28 cellular contexts compared by ENCODE assay signal in genomic region chr16:25888873-25889272, GRCh38.
"Had no signal": no experiment of that assay in that cellular context is flagged by ENCODE, and none has a peak within 500 bp of the region (broad histone marks: within the 10 kb centered on the region; RNA-seq: fewer than 3 reads in every experiment).

No MANE protein-coding gene starts in this region.

- H3K4me3 ChIP-seq: colonic mucosa, dorsolateral prefrontal cortex, esophagus muscularis mucosa, gastrocnemius medialis, heart left ventricle had no signal

- H3K36me3 ChIP-seq: colonic mucosa, esophagus muscularis mucosa, gastrocnemius medialis, heart left ventricle had no signal

- H3K4me1 Mint-ChIP-seq: activated CD4-positive, alpha-beta memory T cell treated with anti-CD3 and anti-CD28 coated beads, Interleukin-2, amount 10 ng/mL, durations not matched to agents 7 days and 5 days; activated CD4-positive, alpha-beta T cell treated with anti-CD3 and anti-CD28 coated beads, Interleukin-2, amount 10 ng/mL, durations not matched to agents 7 days and 5 days had no signal

- H3K27ac Mint-ChIP-seq: activated CD4-positive, alpha-beta memory T cell treated with anti-CD3 and anti-CD28 coated beads, Interleukin-2, amount 10 ng/mL, durations not matched to agents 7 days and 5 days; activated CD4-positive, alpha-beta T cell treated with anti-CD3 and anti-CD28 coated beads, Interleukin-2, amount 10 ng/mL, durations not matched to agents 7 days and 5 days; activated naive CD8-positive, alpha-beta T cell; activated T-cell treated with anti-CD3 and anti-CD28 coated beads, Interleukin-2, amount 50 U/mL, for 24 hours; activated T-cell treated with anti-CD3 and anti-CD28 coated beads, Interleukin-2, amount 50 U/mL, for 72 hours; dendritic cell treated with granulocyte-macrophage colony-stimulating factor and Interleukin-4, amounts not matched to agents 40 ng/mL and 50 ng/mL, for 4 days; WTC11 had no signal

- H3K36me3 Mint-ChIP-seq: activated naive CD8-positive, alpha-beta T cell; WTC11 had no signal

- H3K27me3 ChIP-seq: colonic mucosa, foreskin keratinocyte, gastrocnemius medialis, heart left ventricle had no signal

- DNase-seq: activated CD4-positive, alpha-beta memory T cell treated with anti-CD3 and anti-CD28 coated beads, Interleukin-2, amount 10 ng/mL, durations not matched to agents 7 days and 5 days; activated CD4-positive, alpha-beta T cell treated with anti-CD3 and anti-CD28 coated beads for 1 hour; activated CD4-positive, alpha-beta T cell treated with anti-CD3 and anti-CD28 coated beads for 4 hours; activated CD4-positive, alpha-beta T cell treated with anti-CD3 and anti-CD28 coated beads, Interleukin-2, amount 10 ng/mL, durations not matched to agents 7 days and 5 days; activated CD4-positive, alpha-beta T cell treated with anti-CD3 and anti-CD28 coated beads, Interleukin-2, amount 50 U/mL, for 4 hours; activated CD8-positive, alpha-beta memory T cell treated with anti-CD3 and anti-CD28 coated beads, Interleukin-2, amount 50 U/mL, for 48 hours; activated gamma-delta T cell treated with Interleukin-2 at 50 U/mL for 16 hours; activated naive CD4-positive, alpha-beta T cell treated with anti-CD3 and anti-CD28 coated beads, Interleukin-2, amount 50 U/mL, for 16 hours; activated naive CD4-positive, alpha-beta T cell treated with Interleukin-2 at 50 U/mL for 16 hours; activated T-cell treated with anti-CD3 and anti-CD28 coated beads for 4 hours; activated T-cell treated with anti-CD3 and anti-CD28 coated beads, Interleukin-2, amount 50 U/mL, for 24 hours; activated T-cell treated with anti-CD3 and anti-CD28 coated beads, Interleukin-2, amount 50 U/mL, for 72 hours; amniotic stem cell; anterior cingulate cortex; caudate nucleus; colonic mucosa; dorsolateral prefrontal cortex; effector memory CD4-positive, alpha-beta T cell; erythroblast; foreskin keratinocyte; gastrocnemius medialis; glutamatergic neuron; heart left ventricle; T-helper 2 cell had no signal

- H3K9me3 ChIP-seq: colonic mucosa, esophagus muscularis mucosa, gastrocnemius medialis, heart left ventricle had no signal

- H3K9me3 Mint-ChIP-seq: dendritic cell treated with granulocyte-macrophage colony-stimulating factor and Interleukin-4, amounts not matched to agents 40 ng/mL and 50 ng/mL, for 4 days had no signal

- H3K4me3 Mint-ChIP-seq: activated CD4-positive, alpha-beta memory T cell treated with anti-CD3 and anti-CD28 coated beads, Interleukin-2, amount 10 ng/mL, durations not matched to agents 7 days and 5 days; activated CD4-positive, alpha-beta T cell treated with anti-CD3 and anti-CD28 coated beads, Interleukin-2, amount 10 ng/mL, durations not matched to agents 7 days and 5 days; activated naive CD8-positive, alpha-beta T cell; activated T-cell treated with anti-CD3 and anti-CD28 coated beads, Interleukin-2, amount 50 U/mL, for 24 hours; activated T-cell treated with anti-CD3 and anti-CD28 coated beads, Interleukin-2, amount 50 U/mL, for 72 hours; dendritic cell treated with granulocyte-macrophage colony-stimulating factor and Interleukin-4, amounts not matched to agents 40 ng/mL and 50 ng/mL, for 4 days; WTC11 had no signal

- H3K27me3 Mint-ChIP-seq: activated CD4-positive, alpha-beta memory T cell treated with anti-CD3 and anti-CD28 coated beads, Interleukin-2, amount 10 ng/mL, durations not matched to agents 7 days and 5 days; activated CD4-positive, alpha-beta T cell treated with anti-CD3 and anti-CD28 coated beads, Interleukin-2, amount 10 ng/mL, durations not matched to agents 7 days and 5 days; dendritic cell treated with granulocyte-macrophage colony-stimulating factor and Interleukin-4, amounts not matched to agents 40 ng/mL and 50 ng/mL, for 4 days had no signal

- H3K27ac ChIP-seq: colonic mucosa, dorsolateral prefrontal cortex, esophagus muscularis mucosa, foreskin keratinocyte, gastrocnemius medialis, heart left ventricle had no signal

- ATAC-seq: activated T-cell treated with anti-CD3 and anti-CD28 coated beads, Interleukin-2, amount 50 U/mL, for 72 hours; foreskin keratinocyte; gastrocnemius medialis; heart left ventricle; WTC11 had no signal
